19 cellular contexts compared by ENCODE assay signal in genomic region chr1:2477309-2477708, GRCh38. TPM values are rescaled to one million over a fixed set of nuclear protein-coding genes. Genes with fewer than 3 reads are reported as not detected.
DNase-seq lines count a peak whose midpoint lies in the region; ATAC-seq and TF ChIP-seq lines count a peak whose summit lies in the region.
"Had no signal": no experiment of that assay in that cellular context is flagged by ENCODE, and none has a peak within 500 bp of the region (broad histone marks: within the 10 kb centered on the region; RNA-seq: fewer than 3 reads in every experiment).

No MANE protein-coding gene starts in this region.

- no peaks in the 10 kb centered on the region for H3K9me3 ChIP-seq in BLaER1
- no peaks in the 10 kb centered on the region for H3K9me3 ChIP-seq in Panc1 (ENCODE audit: control insufficient read depth, insufficient read depth, low read depth, low read length)
- H3K9me3 ChIP-seq in neural progenitor cell (ENCODE audit: low read depth), result no peaks in the 10 kb centered on the region
- H3K9me3 ChIP-seq in MG63, result no peaks in the 10 kb centered on the region

- H3K4me2 ChIP-seq in BLaER1 (peak overlapping the region; percentile 98), GM23338 (no peak overlapping the region), neural progenitor cell (peak overlapping the region; percentile 31)

- no TSS peak for BruUV-seq in Panc1 (replicated peaks; lab: Mats Ljungman, UMichigan)

- H3K27ac ChIP-seq in BLaER1 (no peak overlapping the region), GM23338 (ENCODE audit: low read depth) (no peak overlapping the region), Panc1 (ENCODE audit: low read length) (peak overlapping the region; percentile 70), neural progenitor cell (no peak overlapping the region)
- H3K27ac ChIP-seq: HL-60 had no signal

- ATAC-seq in GM23338 (no peak), Panc1 (no peak), GM19397 (IDR thresholded peaks at IDR 0.05; ENCODE audit: unreplicated experiment) (no peak)

- H3K79me2 ChIP-seq in GM23338 (replicated peaks; ENCODE audit: insufficient read depth) (no peaks in the 10 kb centered on the region), neural progenitor cell (ENCODE audit: low read depth) (no peaks in the 10 kb centered on the region)

- in situ Hi-C loops in Panc1 (cut with HindIII; ENCODE audit: low pct_unique_long_range_greater_than_20kb, low sequenced_read_pairs), result no loop called here

- CTCF ChIA-PET in Panc1 (lab: Charles Lee), result interaction anchor here (0.6 kb wide), 1 partner anchor 65 kb away, joined by 4 read pairs; the partner anchor contains the start of gene PEX10

- H3K9me3 Mint-ChIP-seq in GM23338, result no peaks in the 10 kb centered on the region
- H3K9me3 Mint-ChIP-seq in neural progenitor cell, result no peaks in the 10 kb centered on the region
- H3K9me3 Mint-ChIP-seq: CD4-positive, alpha-beta T cell; HFFc6 had no signal

- H3F3A ChIP-seq in GM23338 (replicated peaks; ENCODE audit: low read depth) (no peaks in the 10 kb centered on the region), neural progenitor cell (ENCODE audit: low read depth) (no peaks in the 10 kb centered on the region)

- H3K4me1 Mint-ChIP-seq in GM23338 (no peaks in the 10 kb centered on the region), neural progenitor cell (peaks cover 20% of the 10 kb centered on the region)

- H3K9me2 ChIP-seq in GM23338 (ENCODE audit: insufficient read depth), result no peaks in the 10 kb centered on the region

- H3K27me3 Mint-ChIP-seq in GM23338 (ENCODE audit: insufficient read depth, low read depth, poor library complexity), result peaks cover 1% of the 10 kb centered on the region
- H3K27me3 Mint-ChIP-seq in neural progenitor cell (ENCODE audit: insufficient read depth, low read depth), result peaks cover 2% of the 10 kb centered on the region
- H3K27me3 Mint-ChIP-seq: CD4-positive, alpha-beta T cell had no signal

- H2AFZ ChIP-seq in GM23338 (no peak overlapping the region), neural progenitor cell (replicated peaks) (no peak overlapping the region)

- TF ChIP-seq CTCF in GM23338 (conservative IDR thresholded peaks at IDR 0.05; ENCODE audit: low read depth in 2 of 2) (no peak), Panc1 (IDR thresholded peaks at IDR 0.05) (no peak), neural progenitor cell (IDR thresholded peaks at IDR 0.05) (no peak)

- H3K4me1 ChIP-seq in BLaER1, result peaks cover 100% of the 10 kb centered on the region
- no peaks in the 10 kb centered on the region for H3K4me1 ChIP-seq in GM23338 (ENCODE audit: insufficient read depth)
- H3K4me1 ChIP-seq in Panc1 (ENCODE audit: control insufficient read depth, insufficient read depth, low read length), result peaks cover 88% of the 10 kb centered on the region
- peaks cover 51% of the 10 kb centered on the region for H3K4me1 ChIP-seq in neural progenitor cell

- H3K36me3 Mint-ChIP-seq in GM23338 (ENCODE audit: low read depth) (no peaks in the 10 kb centered on the region), neural progenitor cell (no peaks in the 10 kb centered on the region)

- no peaks in the 10 kb centered on the region for H3K36me3 ChIP-seq in BLaER1
- no peaks in the 10 kb centered on the region for H3K36me3 ChIP-seq in GM23338 (ENCODE audit: insufficient read depth)
- H3K36me3 ChIP-seq in Panc1 (ENCODE audit: control insufficient read depth, insufficient read depth, low read length), result no peaks in the 10 kb centered on the region
- H3K36me3 ChIP-seq in neural progenitor cell, result no peaks in the 10 kb centered on the region
- no peaks in the 10 kb centered on the region for H3K36me3 ChIP-seq in MG63

- H3K4me3 Mint-ChIP-seq in GM23338 (no peak overlapping the region), neural progenitor cell (no peak overlapping the region)
- H3K4me3 Mint-ChIP-seq: CD4-positive, alpha-beta T cell; HFFc6 had no signal

- H3K4me3 ChIP-seq in BLaER1 (no peak overlapping the region), GM23338 (no peak overlapping the region), Panc1 (ENCODE audit: low read depth in 2 of 2, low read length in 2 of 2) (no peak overlapping the region), neural progenitor cell (no peak overlapping the region), MG63 (no peak overlapping the region)

- POLR2A ChIA-PET in Panc1 (lab: Charles Lee), result no interaction called here

- H3K9ac ChIP-seq in BLaER1 (no peak overlapping the region), neural progenitor cell (no peak overlapping the region)

- H3K27me3 ChIP-seq in BLaER1 (no peaks in the 10 kb centered on the region), GM23338 (ENCODE audit: insufficient read depth) (no peaks in the 10 kb centered on the region), Panc1 (ENCODE audit: control insufficient read depth, insufficient read depth, low read length) (no peaks in the 10 kb centered on the region), neural progenitor cell (no peaks in the 10 kb centered on the region), MG63 (no peaks in the 10 kb centered on the region)

- H3K27ac Mint-ChIP-seq in GM23338 (peak overlapping the region; percentile 62; the same call in 1 of the 2 replicates), neural progenitor cell (peak overlapping the region; percentile 57)
- H3K27ac Mint-ChIP-seq: CD4-positive, alpha-beta T cell; HFFc6 had no signal

- intact Hi-C loops in Panc1 (cut with micrococcal nuclease; ENCODE audit: unreplicated experiment), result loop anchor here (10.0 kb wide), 1 partner anchor 63 kb away; the partner anchor contains the start of gene PEX10

- DNase-seq in GM23338 (ENCODE audit: low spot score), result no peak
- DNase-seq in Panc1 (ENCODE audit: low read depth, low spot score), result no peak
- no peak for DNase-seq in neural progenitor cell (ENCODE audit: low spot score)
- no peak for DNase-seq in MG63
- no peak for DNase-seq in activated T-cell treated with anti-CD3 and anti-CD28 coated beads for 4 hours
- DNase-seq: 8988T; AML-193; C1 segment of cervical spinal cord; Calu3; CD4-positive, alpha-beta T cell; DMS153; DND-41; GF-D8; HCEC 1CT; HFFc6 had no signal

- peaks cover 13% of the 10 kb centered on the region; the same call in 1 of the 2 replicates for H4K20me1 ChIP-seq in BLaER1
- H4K20me1 ChIP-seq in GM23338 (replicated peaks; ENCODE audit: insufficient read depth), result no peaks in the 10 kb centered on the region
- no peaks in the 10 kb centered on the region for H4K20me1 ChIP-seq in neural progenitor cell (ENCODE audit: low read depth)

TF ChIP-seq in GM23338, 12 proteins besides CTCF, POLR2A, EP300 and RAD21:
- TF ChIP-seq EZH2phosphoT487 (IDR thresholded peaks at IDR 0.05; ENCODE audit: unreplicated experiment) (no peak), CREB1 (CRISPR knock-in tag; IDR thresholded peaks at IDR 0.05; ENCODE audit: low read depth) (no peak), EZH2 (IDR thresholded peaks at IDR 0.05; ENCODE audit: low read depth, unreplicated experiment) (no peak), STAT1 (IDR thresholded peaks at IDR 0.05; ENCODE audit: unreplicated experiment) (no peak), ZNF331 (CRISPR knock-in tag; IDR thresholded peaks at IDR 0.05; ENCODE audit: low read depth) (no peak), NANOG (IDR thresholded peaks at IDR 0.05; ENCODE audit: borderline replicate concordance) (no peak), ZNF114 (CRISPR knock-in tag; IDR thresholded peaks at IDR 0.05) (no peak), JUNB (IDR thresholded peaks at IDR 0.05; ENCODE audit: unreplicated experiment) (no peak)

RNA-seq across cellular contexts. Expression of gene PLCH2, which starts 1.2 kb away (rescaled TPM):
- total RNA-seq in GM23338 (2014; rRNA removed; shearing (Covaris generic)), result 0.08 and 0.31 TPM in 2 replicates
- polyA plus RNA-seq in GM23338 (2016; fragmentation: Nextera tagmentation; extraction: Ambion mirVana), result 0.07 TPM in 1 of 2 replicates, not detected in the other
- 41.2 TPM for total RNA-seq in Panc1 (2021; ENCODE audit: unreplicated experiment)
- 69.7 TPM for polyA plus RNA-seq in Panc1 (2012; ENCODE audit: insufficient read length)
- 0.54 and 2.0 TPM in 2 replicates for total RNA-seq in neural progenitor cell (ENCODE audit: low replicate concordance)
- total RNA-seq in MG63 (2014; rRNA removed; shearing (Covaris generic); ENCODE audit: low replicate concordance), result not detected in 2 replicates

RNA-seq across cellular contexts. Expression of gene PANK4, which starts 49.1 kb away (rescaled TPM):
- 31.2 and 43.7 TPM in 2 replicates for total RNA-seq in GM23338 (2014; rRNA removed; shearing (Covaris generic))
- polyA plus RNA-seq in GM23338 (2016; fragmentation: Nextera tagmentation; extraction: Ambion mirVana), result 25.4 and 25.8 TPM in 2 replicates
- total RNA-seq in Panc1 (2021; ENCODE audit: unreplicated experiment) (35.9 TPM), neural progenitor cell (ENCODE audit: low replicate concordance) (30.6 and 53.9 TPM in 2 replicates)
- 26.7 TPM for polyA plus RNA-seq in Panc1 (2012; ENCODE audit: insufficient read length)
- total RNA-seq in MG63 (2014; rRNA removed; shearing (Covaris generic); ENCODE audit: low replicate concordance), result 16.6 and 17.3 TPM in 2 replicates

RNA-seq across cellular contexts. Expression of gene HES5, which starts 52.8 kb away (rescaled TPM):
- total RNA-seq in GM23338 (2014; rRNA removed; shearing (Covaris generic)), result 0.21 TPM in 1 of 2 replicates, not detected in the other
- polyA plus RNA-seq in GM23338 (2016; fragmentation: Nextera tagmentation; extraction: Ambion mirVana), result 0.16 TPM in 1 of 2 replicates, not detected in the other
- not detected for total RNA-seq in Panc1 (2021; ENCODE audit: unreplicated experiment)
- polyA plus RNA-seq in Panc1 (2012; ENCODE audit: insufficient read length), result not detected
- 6.4 and 28.2 TPM in 2 replicates for total RNA-seq in neural progenitor cell (ENCODE audit: low replicate concordance)
- not detected in 2 replicates for total RNA-seq in MG63 (2014; rRNA removed; shearing (Covaris generic); ENCODE audit: low replicate concordance)
- total RNA-seq: Calu3; CD4-positive, alpha-beta T cell; H4 had no signal

Comparison
In these comparisons a context has a peak if more than half of its experiments do, and no peak if none do; other contexts are left out.
1. RNA of gene PLCH2, which starts 1.2 kb away (total RNA-seq): 41.2 TPM in Panc1 (single experiment); 0.54 to 2.0 TPM in neural progenitor cell, 0.08 to 0.31 TPM in GM23338 and not detected in MG63; every median in the first group is over 10 times any median in the second.